1 cellular context compared by ENCODE assay signal in the genomic region with DNA sequence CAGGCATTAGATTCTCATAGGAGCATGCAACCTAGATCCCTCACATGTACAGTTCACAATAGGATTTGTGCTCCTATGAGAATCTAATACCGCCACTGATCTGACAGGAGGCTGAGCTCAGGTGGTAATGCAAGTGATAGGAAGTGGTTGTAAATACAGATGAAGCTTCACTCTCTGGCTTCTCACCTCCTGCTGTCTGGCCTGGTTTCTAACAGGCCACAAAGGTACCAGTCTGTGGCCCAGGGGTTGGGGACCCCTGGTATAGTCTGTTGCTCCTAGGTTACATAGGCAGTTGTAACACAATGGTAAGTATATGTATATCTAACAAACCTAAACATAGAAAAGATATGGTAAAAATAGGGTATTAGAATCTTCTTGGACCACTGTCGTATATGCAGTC.
TF ChIP-seq lines count a peak whose summit lies in the region.

No MANE protein-coding gene starts in this region.

TF ChIP-seq in HepG2, 621 proteins besides CTCF, POLR2A, EP300 and RAD21 (continued from another document):
- TF ChIP-seq POLR2AphosphoS5 (IDR thresholded peaks at IDR 0.05; ENCODE audit: low read depth, low read length) (0 out of 2 replicates have a peak, but pooled peaks have one; percentile 11), ZNF768 (CRISPR knock-in tag; IDR thresholded peaks at IDR 0.05) (no peak)
